Comparison of ENCODE assay signal across 1 cellular context in genomic region chr15:20345401-20345958, GRCh38.
TF ChIP-seq lines count a peak whose summit lies in the region.

No MANE protein-coding gene starts in this region.

TF ChIP-seq in WTC11, 78 proteins besides CTCF, POLR2A, EP300 and RAD21 (continued from another document):
- TF ChIP-seq ATF2 (CRISPR knock-in tag; IDR thresholded peaks at IDR 0.05; ENCODE audit: borderline replicate concordance, low read depth) (no peak), HMGA2 (CRISPR knock-in tag; IDR thresholded peaks at IDR 0.05) (no peak), NFYB (CRISPR knock-in tag; conservative IDR thresholded peaks at IDR 0.05; ENCODE audit: low read depth) (no peak), FOXP4 (CRISPR knock-in tag; IDR thresholded peaks at IDR 0.05) (no peak)
